ENCODE assay signal across 24 cellular contexts in genomic region chr1:5886541-5887435, GRCh38.
DNase-seq lines count a peak whose midpoint lies in the region; ATAC-seq, FAIRE-seq and TF ChIP-seq lines count a peak whose summit lies in the region.
"Had no signal": no experiment of that assay in that cellular context is flagged by ENCODE, and none has a peak within 500 bp of the region (broad histone marks: within the 10 kb centered on the region; RNA-seq: fewer than 3 reads in every experiment).

No MANE protein-coding gene starts in this region.

- H3K4me3 Mint-ChIP-seq in WTC11, result no peak overlapping the region
- no peak overlapping the region for H3K4me3 Mint-ChIP-seq in activated naive CD4-positive, alpha-beta T cell treated with anti-CD3 and anti-CD28 coated beads, Interleukin-2, amount 10 ng/mL, durations not matched to agents 7 days and 5 days
- H3K4me3 Mint-ChIP-seq in activated naive CD8-positive, alpha-beta T cell treated with anti-CD3 and anti-CD28 coated beads, Interleukin-2, amount 50 U/mL, for 24 hours, result no peak overlapping the region
- H3K4me3 Mint-ChIP-seq: CD14-positive monocyte; CD4-positive, alpha-beta memory T cell; HFFc6; IgD-negative memory B cell had no signal

- H3K23ac ChIP-seq in mesenchymal stem cell (ENCODE audit: low read length in 2 of 2), result no peak overlapping the region

- no peaks in the 10 kb centered on the region for H3K27me3 Mint-ChIP-seq in WTC11 (ENCODE audit: low read depth)
- no peaks in the 10 kb centered on the region for H3K27me3 Mint-ChIP-seq in activated naive CD4-positive, alpha-beta T cell treated with anti-CD3 and anti-CD28 coated beads, Interleukin-2, amount 10 ng/mL, durations not matched to agents 7 days and 5 days
- H3K27me3 Mint-ChIP-seq in activated naive CD8-positive, alpha-beta T cell treated with anti-CD3 and anti-CD28 coated beads, Interleukin-2, amount 50 U/mL, for 24 hours, result no peaks in the 10 kb centered on the region
- H3K27me3 Mint-ChIP-seq: CD4-positive, alpha-beta memory T cell; IgD-negative memory B cell had no signal

- peaks cover 0 to 11% (median 0%) of the 10 kb centered on the region in 11 experiments; a peak in 1 of 22 replicates for H3K27me3 ChIP-seq in BLaER1 treated with 17β-estradiol and CSF1 and Interleukin-3, amounts not matched to agents 10 nM and 100 nM
- no peaks in the 10 kb centered on the region for H3K27me3 ChIP-seq in mesenchymal stem cell (ENCODE audit: control insufficient read depth in 1 of 2, insufficient read depth in 1 of 2, low read length in 2 of 2)
- H3K27me3 ChIP-seq: BE2C had no signal

- H3K4me1 ChIP-seq in BLaER1 treated with 17β-estradiol and CSF1 and Interleukin-3, amounts not matched to agents 10 nM and 100 nM, result peaks cover 41 to 91% (median 81%) of the 10 kb centered on the region in 10 experiments
- H3K4me1 ChIP-seq in kidney (ENCODE audit: control insufficient read depth in 1 of 2, insufficient read depth in 1 of 2, low read depth in 1 of 2, low read length in 2 of 2), result no peaks in the 10 kb centered on the region
- peaks cover 33% of the 10 kb centered on the region for H3K4me1 ChIP-seq in mesenchymal stem cell (ENCODE audit: control insufficient read depth, insufficient read depth, low read depth, low read length)

- peak overlapping the region; percentile 63; the same call in 1 of the 2 replicates for H3K27ac Mint-ChIP-seq in WTC11
- H3K27ac Mint-ChIP-seq in activated naive CD4-positive, alpha-beta T cell treated with anti-CD3 and anti-CD28 coated beads, Interleukin-2, amount 10 ng/mL, durations not matched to agents 7 days and 5 days, result no peak overlapping the region
- H3K27ac Mint-ChIP-seq in activated naive CD8-positive, alpha-beta T cell treated with anti-CD3 and anti-CD28 coated beads, Interleukin-2, amount 50 U/mL, for 24 hours, result no peak overlapping the region
- H3K27ac Mint-ChIP-seq: CD14-positive monocyte; CD4-positive, alpha-beta memory T cell; HFFc6; IgD-negative memory B cell had no signal

- WGBS in mesenchymal stem cell, result 91% methylated on average over 30 of the region's 30 CpGs

- peak overlapping the region; percentile 9 for H2AK5ac ChIP-seq in mesenchymal stem cell (ENCODE audit: low read length, severe bottlenecking)

- H3K9me3 Mint-ChIP-seq in WTC11, result no peaks in the 10 kb centered on the region
- H3K9me3 Mint-ChIP-seq in activated naive CD4-positive, alpha-beta T cell treated with anti-CD3 and anti-CD28 coated beads, Interleukin-2, amount 10 ng/mL, durations not matched to agents 7 days and 5 days, result no peaks in the 10 kb centered on the region
- no peaks in the 10 kb centered on the region for H3K9me3 Mint-ChIP-seq in activated naive CD8-positive, alpha-beta T cell treated with anti-CD3 and anti-CD28 coated beads, Interleukin-2, amount 50 U/mL, for 24 hours
- H3K9me3 Mint-ChIP-seq: CD4-positive, alpha-beta memory T cell; HFFc6 had no signal

- ATAC-seq in WTC11 (no peak), GM21447 (IDR thresholded peaks at IDR 0.05; ENCODE audit: unreplicated experiment) (no peak)
- no peak for ATAC-seq in activated naive CD8-positive, alpha-beta T cell treated with anti-CD3 and anti-CD28 coated beads, Interleukin-2, amount 50 U/mL, for 24 hours
- ATAC-seq: HCT116 had no signal

- peaks cover 17 to 45% (median 33%) of the 10 kb centered on the region in 11 experiments for H3K36me3 ChIP-seq in BLaER1 treated with 17β-estradiol and CSF1 and Interleukin-3, amounts not matched to agents 10 nM and 100 nM
- H3K36me3 ChIP-seq in kidney (ENCODE audit: control insufficient read depth in 1 of 2, insufficient read depth in 2 of 2, low read length in 2 of 2) (peaks cover 0 to 4% of the 10 kb centered on the region in 2 donors), mesenchymal stem cell (ENCODE audit: control insufficient read depth in 1 of 2, insufficient read depth in 2 of 2, low read depth in 1 of 2, low read length in 2 of 2) (peaks cover 10 to 27% of the 10 kb centered on the region in 2 experiments)
- H3K36me3 ChIP-seq: BE2C had no signal

- POLR2A ChIA-PET in WTC11 (lab: Charles Lee), result no interaction called here

- H3K14ac ChIP-seq in mesenchymal stem cell (ENCODE audit: low read length in 2 of 2), result no peak overlapping the region

- H3K18ac ChIP-seq in mesenchymal stem cell (ENCODE audit: low read depth in 1 of 2, low read length in 2 of 2), result no peak overlapping the region

- CTCF ChIA-PET in WTC11 (lab: Charles Lee), result no interaction called here
- CTCF ChIA-PET in activated naive CD4-positive, alpha-beta T cell treated with anti-CD3 and anti-CD28 coated beads, Interleukin-2, amount 10 ng/mL, durations not matched to agents 7 days and 5 days (lab: Charles Lee), result no interaction called here

- H2AFZ ChIP-seq in mesenchymal stem cell (ENCODE audit: low read depth, low read length), result no peak overlapping the region

- no peak for FAIRE-seq in kidney (lab: Jason Lieb, UNC)
- FAIRE-seq: A204.1, GM12892, GM18507 had no signal

- H3K9ac ChIP-seq in BLaER1 treated with 17β-estradiol and CSF1 and Interleukin-3, amounts not matched to agents 10 nM and 100 nM, result peak overlapping the region in 9 of 11 experiments; percentile 65 to 90 (median 82); a peak in 17 of 22 replicates
- H3K9ac ChIP-seq in kidney (ENCODE audit: low read length in 2 of 2), result no peak overlapping the region
- H3K9ac ChIP-seq in mesenchymal stem cell (ENCODE audit: low read length), result no peak overlapping the region

- TF ChIP-seq CTCF in WTC11 (IDR thresholded peaks at IDR 0.05) (no peak), kidney (IDR thresholded peaks at IDR 0.05; ENCODE audit: borderline replicate concordance, extremely low read depth, insufficient read depth) (no peak)

- H2BK12ac ChIP-seq in mesenchymal stem cell (ENCODE audit: low read length in 2 of 2), result no peak overlapping the region

- no peak overlapping the region for H2BK5ac ChIP-seq in mesenchymal stem cell (ENCODE audit: low read depth, low read length, poor library complexity, severe bottlenecking)

- H3K4ac ChIP-seq in mesenchymal stem cell (ENCODE audit: low read depth in 1 of 2, low read length in 2 of 2), result no peak overlapping the region

- no peaks in the 10 kb centered on the region; the same call in 1 of the 2 replicates for H3K4me1 Mint-ChIP-seq in WTC11
- H3K4me1 Mint-ChIP-seq in activated naive CD4-positive, alpha-beta T cell treated with anti-CD3 and anti-CD28 coated beads, Interleukin-2, amount 10 ng/mL, durations not matched to agents 7 days and 5 days, result no peaks in the 10 kb centered on the region
- H3K4me1 Mint-ChIP-seq in activated naive CD8-positive, alpha-beta T cell treated with anti-CD3 and anti-CD28 coated beads, Interleukin-2, amount 50 U/mL, for 24 hours, result no peaks in the 10 kb centered on the region
- H3K4me1 Mint-ChIP-seq: CD14-positive monocyte; CD4-positive, alpha-beta memory T cell; IgD-negative memory B cell had no signal

- H3K4me2 ChIP-seq in BLaER1 treated with 17β-estradiol and CSF1 and Interleukin-3, amounts not matched to agents 10 nM and 100 nM, result peak overlapping the region; percentile 72 to 97 (median 92)
- no peak overlapping the region for H3K4me2 ChIP-seq in mesenchymal stem cell (ENCODE audit: low read length, poor library complexity, severe bottlenecking)

- H4K8ac ChIP-seq in mesenchymal stem cell (ENCODE audit: low read length), result peak overlapping the region; percentile 20

- peak overlapping the region in 9 of 11 experiments; percentile 90 to 99 (median 94); a peak in 18 of 22 replicates for H3K27ac ChIP-seq in BLaER1 treated with 17β-estradiol and CSF1 and Interleukin-3, amounts not matched to agents 10 nM and 100 nM
- no peak overlapping the region for H3K27ac ChIP-seq in kidney (ENCODE audit: low read depth in 2 of 2, low read length in 2 of 2)
- H3K27ac ChIP-seq in mesenchymal stem cell (ENCODE audit: low read length, poor library complexity, severe bottlenecking), result no peak overlapping the region
- H3K27ac ChIP-seq: HL-60 had no signal

- H4K91ac ChIP-seq in mesenchymal stem cell (ENCODE audit: low read length), result no peak overlapping the region

- H3K36me3 Mint-ChIP-seq in WTC11, result no peaks in the 10 kb centered on the region; the same call in 1 of the 2 replicates
- no peaks in the 10 kb centered on the region for H3K36me3 Mint-ChIP-seq in activated naive CD4-positive, alpha-beta T cell treated with anti-CD3 and anti-CD28 coated beads, Interleukin-2, amount 10 ng/mL, durations not matched to agents 7 days and 5 days
- H3K36me3 Mint-ChIP-seq in activated naive CD8-positive, alpha-beta T cell treated with anti-CD3 and anti-CD28 coated beads, Interleukin-2, amount 50 U/mL, for 24 hours (ENCODE audit: low read depth), result no peaks in the 10 kb centered on the region

- no peak overlapping the region for H2BK15ac ChIP-seq in mesenchymal stem cell (ENCODE audit: low read depth, poor library complexity, severe bottlenecking)

- H3K79me1 ChIP-seq in mesenchymal stem cell (replicated peaks; ENCODE audit: low read length, poor library complexity, severe bottlenecking), result no peaks in the 10 kb centered on the region

- intact Hi-C loops in kidney (cut with DNase I), result no loop called here

- DNase-seq in WTC11 (ENCODE audit: low spot score), result no peak
- DNase-seq in kidney, result peak; percentile 70
- DNase-seq in mesenchymal stem cell, result no peak
- DNase-seq in activated naive CD4-positive, alpha-beta T cell treated with anti-CD3 and anti-CD28 coated beads, Interleukin-2, amount 10 ng/mL, durations not matched to agents 7 days and 5 days, result no peak
- no peak for DNase-seq in activated naive CD8-positive, alpha-beta T cell treated with anti-CD3 and anti-CD28 coated beads, Interleukin-2, amount 50 U/mL, for 24 hours
- DNase-seq in activated gamma-delta T cell treated with Interleukin-2 at 50 U/mL for 16 hours, result no peak
- DNase-seq: ACHN; BE2C; CD4-positive, alpha-beta memory T cell; DMS153; DMS79; GDM1; GOT3; H7; HFFc6 had no signal

- H4K20me1 ChIP-seq in BLaER1 treated with 17β-estradiol and CSF1 and Interleukin-3, amounts not matched to agents 10 nM and 100 nM, result no peaks in the 10 kb centered on the region

- no peak overlapping the region for H2BK120ac ChIP-seq in mesenchymal stem cell (ENCODE audit: low read depth, low read length)

- peak overlapping the region in 7 of 10 experiments; percentile 32 to 46 (median 42); a peak in 11 of 20 replicates for H3K4me3 ChIP-seq in BLaER1 treated with 17β-estradiol and CSF1 and Interleukin-3, amounts not matched to agents 10 nM and 100 nM
- H3K4me3 ChIP-seq in kidney (ENCODE audit: low read length in 2 of 2), result no peak overlapping the region
- H3K4me3 ChIP-seq in mesenchymal stem cell (ENCODE audit: insufficient read depth in 1 of 2, low read depth in 1 of 2, low read length in 2 of 2), result no peak overlapping the region

- peaks cover 13 to 37% (median 28%) of the 10 kb centered on the region in 11 experiments for H3K9me3 ChIP-seq in BLaER1 treated with 17β-estradiol and CSF1 and Interleukin-3, amounts not matched to agents 10 nM and 100 nM (replicated peaks in 1 of 11)
- H3K9me3 ChIP-seq in kidney (ENCODE audit: control insufficient read depth in 1 of 2, low read length in 2 of 2), result no peaks in the 10 kb centered on the region
- H3K9me3 ChIP-seq in mesenchymal stem cell (ENCODE audit: control insufficient read depth, low read length), result no peaks in the 10 kb centered on the region
- H3K9me3 ChIP-seq: BE2C had no signal

TF ChIP-seq in WTC11, 78 proteins besides CTCF, POLR2A, EP300 and RAD21 (continues in another document):
- TF ChIP-seq EMX1 (CRISPR knock-in tag; IDR thresholded peaks at IDR 0.05), result no peak
- TF ChIP-seq CBFB (CRISPR knock-in tag; IDR thresholded peaks at IDR 0.05; ENCODE audit: low read depth), result no peak
- TF ChIP-seq ETV6 (CRISPR knock-in tag; IDR thresholded peaks at IDR 0.05), result no peak

Comparison
In these comparisons a context has a peak if more than half of its experiments do, and no peak if none do; other contexts are left out.
1. H3K27ac ChIP-seq: peak in BLaER1 treated with 17β-estradiol and CSF1 and Interleukin-3, amounts not matched to agents 10 nM and 100 nM (9 of 11); none in kidney (0 of 2) and mesenchymal stem cell (single experiment).
2. H3K4me3 ChIP-seq: peak in BLaER1 treated with 17β-estradiol and CSF1 and Interleukin-3, amounts not matched to agents 10 nM and 100 nM (7 of 10); none in kidney (0 of 2) and mesenchymal stem cell (0 of 2).
3. H3K9ac ChIP-seq: peak in BLaER1 treated with 17β-estradiol and CSF1 and Interleukin-3, amounts not matched to agents 10 nM and 100 nM (9 of 11); none in kidney (0 of 2) and mesenchymal stem cell (single experiment).